ENCODE assay signal across 1 cellular context in genomic region chr3:107208100-107208499, GRCh38.
TF ChIP-seq lines count a peak whose summit lies in the region.

No MANE protein-coding gene starts in this region.

TF ChIP-seq in HEK293, 187 proteins besides CTCF, POLR2A, EP300 and RAD21 (continued from another document and continues in another):
- TF ChIP-seq PRDM2 (tag by site-specific recombination; IDR thresholded peaks at IDR 0.05; ENCODE audit: borderline replicate concordance) (no peak), KLF10 (tag by site-specific recombination; IDR thresholded peaks at IDR 0.05) (peak; percentile 53; the same call in 1 of the 2 replicates), BCL11A (tag by site-specific recombination; IDR thresholded peaks at IDR 0.05; ENCODE audit: low read depth) (peak; percentile 78; the same call in 1 of the 2 replicates), ZNF292 (tag by site-specific recombination; IDR thresholded peaks at IDR 0.05; ENCODE audit: borderline replicate concordance, low read depth) (no peak), ZNF692 (tag by site-specific recombination; IDR thresholded peaks at IDR 0.05) (no peak), ZNF660 (tag by site-specific recombination; IDR thresholded peaks at IDR 0.05) (no peak), ZBTB21 (tag by site-specific recombination; IDR thresholded peaks at IDR 0.05) (peak; percentile 83), ZNF629 (tag by site-specific recombination; IDR thresholded peaks at IDR 0.05) (peak; percentile 96), PRDM10 (tag by site-specific recombination; IDR thresholded peaks at IDR 0.05) (peak; percentile 27; the same call in 1 of the 2 replicates), PRDM1 (tag by site-specific recombination; IDR thresholded peaks at IDR 0.05) (0 out of 2 replicates have a peak, but pooled peaks have one; percentile 36), ZBTB11 (tag by site-specific recombination; conservative IDR thresholded peaks at IDR 0.05; ENCODE audit: low read depth) (peak; percentile 46), ZNF157 (tag by site-specific recombination; IDR thresholded peaks at IDR 0.05) (no peak), ZNF501 (tag by site-specific recombination; IDR thresholded peaks at IDR 0.05) (no peak), ZSCAN18 (tag by site-specific recombination; IDR thresholded peaks at IDR 0.05) (no peak), ZBTB17 (tag by site-specific recombination; IDR thresholded peaks at IDR 0.05) (peak; percentile 26; the same call in 1 of the 2 replicates), ZNF747 (tag by site-specific recombination; IDR thresholded peaks at IDR 0.05) (no peak), ZNF596 (tag by site-specific recombination; IDR thresholded peaks at IDR 0.05) (peak; percentile 74), ZSCAN30 (tag by site-specific recombination; IDR thresholded peaks at IDR 0.05) (no peak), ZNF202 (tag by site-specific recombination; IDR thresholded peaks at IDR 0.05; ENCODE audit: borderline replicate concordance) (no peak), ZBTB6 (tag by site-specific recombination; IDR thresholded peaks at IDR 0.05) (no peak), INSM2 (tag by site-specific recombination; IDR thresholded peaks at IDR 0.05) (peak; percentile 89), IKZF3 (tag by site-specific recombination; IDR thresholded peaks at IDR 0.05) (0 out of 2 replicates have a peak, but pooled peaks have one; percentile 10), SP7 (tag by site-specific recombination; IDR thresholded peaks at IDR 0.05) (peak; percentile 41; the same call in 1 of the 2 replicates), SALL2 (tag by site-specific recombination; IDR thresholded peaks at IDR 0.05; ENCODE audit: borderline replicate concordance) (no peak), GLIS1 (tag by site-specific recombination; IDR thresholded peaks at IDR 0.05) (no peak; the same call in 1 of the 2 replicates), ZNF571 (tag by site-specific recombination; IDR thresholded peaks at IDR 0.05) (no peak), ZNF354C (tag by site-specific recombination; IDR thresholded peaks at IDR 0.05; ENCODE audit: borderline replicate concordance, low read depth) (no peak), ZNF600 (tag by site-specific recombination; IDR thresholded peaks at IDR 0.05) (no peak), SP2 (tag by site-specific recombination; IDR thresholded peaks at IDR 0.05) (no peak), ZNF114 (tag by site-specific recombination; IDR thresholded peaks at IDR 0.05) (no peak), ZFP69B (tag by site-specific recombination; IDR thresholded peaks at IDR 0.05) (no peak), TSHZ1 (tag by site-specific recombination; IDR thresholded peaks at IDR 0.05; ENCODE audit: borderline replicate concordance) (peak; percentile 51; the same call in 1 of the 2 replicates)
